1 cellular context compared by ENCODE assay signal in the genomic region with DNA sequence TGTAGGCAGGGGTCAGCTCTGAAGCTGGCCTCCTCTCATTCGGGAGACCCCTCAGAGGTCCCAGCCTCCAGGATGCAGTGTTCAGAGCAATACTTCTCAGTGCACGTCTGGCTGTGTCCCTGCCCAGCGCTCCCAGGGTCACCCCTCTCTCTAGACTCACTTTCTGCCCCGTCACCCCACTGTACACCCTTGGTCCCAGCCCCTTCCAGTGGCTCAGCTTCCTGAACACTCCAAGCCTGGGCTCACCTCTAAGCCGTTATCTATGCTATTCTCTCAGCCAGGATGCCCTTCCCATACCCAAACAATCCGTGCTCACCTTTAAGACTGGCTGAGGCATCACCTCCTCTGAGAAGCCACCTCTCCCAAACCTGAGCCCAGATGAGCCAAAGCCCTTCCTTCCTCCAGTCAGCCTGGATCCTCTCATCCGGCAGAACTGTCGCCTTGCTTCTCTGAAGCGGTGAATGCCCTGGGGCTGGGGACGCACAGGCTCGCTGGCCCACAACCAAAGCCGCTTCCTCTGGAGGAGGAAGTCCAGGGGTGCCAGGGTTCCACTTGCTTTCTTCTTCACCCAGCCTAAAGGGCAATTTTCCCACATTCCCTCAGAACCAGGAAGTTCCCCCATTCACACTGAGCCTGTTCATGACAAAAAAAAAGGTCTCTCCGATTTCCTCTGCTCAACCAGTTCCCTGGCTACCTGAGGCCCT.
TF ChIP-seq lines count a peak whose summit lies in the region.

No MANE protein-coding gene starts in this region.

TF ChIP-seq in K562, 482 proteins besides CTCF, POLR2A, EP300 and RAD21 (continued from another document and continues in another):
- TF ChIP-seq KLF10 (CRISPR knock-in tag; IDR thresholded peaks at IDR 0.05) = no peak
- no peak for TF ChIP-seq SMARCC2 (IDR thresholded peaks at IDR 0.05; ENCODE audit: low read depth)
- TF ChIP-seq, protein P1, sequence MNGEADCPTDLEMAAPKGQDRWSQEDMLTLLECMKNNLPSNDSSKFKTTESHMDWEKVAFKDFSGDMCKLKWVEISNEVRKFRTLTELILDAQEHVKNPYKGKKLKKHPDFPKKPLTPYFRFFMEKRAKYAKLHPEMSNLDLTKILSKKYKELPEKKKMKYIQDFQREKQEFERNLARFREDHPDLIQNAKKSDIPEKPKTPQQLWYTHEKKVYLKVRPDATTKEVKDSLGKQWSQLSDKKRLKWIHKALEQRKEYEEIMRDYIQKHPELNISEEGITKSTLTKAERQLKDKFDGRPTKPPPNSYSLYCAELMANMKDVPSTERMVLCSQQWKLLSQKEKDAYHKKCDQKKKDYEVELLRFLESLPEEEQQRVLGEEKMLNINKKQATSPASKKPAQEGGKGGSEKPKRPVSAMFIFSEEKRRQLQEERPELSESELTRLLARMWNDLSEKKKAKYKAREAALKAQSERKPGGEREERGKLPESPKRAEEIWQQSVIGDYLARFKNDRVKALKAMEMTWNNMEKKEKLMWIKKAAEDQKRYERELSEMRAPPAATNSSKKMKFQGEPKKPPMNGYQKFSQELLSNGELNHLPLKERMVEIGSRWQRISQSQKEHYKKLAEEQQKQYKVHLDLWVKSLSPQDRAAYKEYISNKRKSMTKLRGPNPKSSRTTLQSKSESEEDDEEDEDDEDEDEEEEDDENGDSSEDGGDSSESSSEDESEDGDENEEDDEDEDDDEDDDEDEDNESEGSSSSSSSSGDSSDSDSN (IDR thresholded peaks at IDR 0.05; ENCODE audit: borderline replicate concordance in 1 of 2, low read depth in 2 of 2, low read length in 2 of 2) = no peak
- TF ChIP-seq TAF1 (IDR thresholded peaks at IDR 0.05; ENCODE audit: control insufficient read depth, extremely low read depth, insufficient read depth, low read length, severe bottlenecking) = no peak
- no peak for TF ChIP-seq HOMEZ (CRISPR knock-in tag; IDR thresholded peaks at IDR 0.05)
- no peak for TF ChIP-seq TRIM25 (IDR thresholded peaks at IDR 0.05; ENCODE audit: borderline replicate concordance)
- no peak for TF ChIP-seq MITF (IDR thresholded peaks at IDR 0.05)
- no peak for TF ChIP-seq DPF2 (IDR thresholded peaks at IDR 0.05)
- TF ChIP-seq ETV5 (CRISPR knock-in tag; IDR thresholded peaks at IDR 0.05; ENCODE audit: low read depth) = no peak; the same call in 1 of the 2 replicates
- no peak for TF ChIP-seq ZNF197 (CRISPR knock-in tag; IDR thresholded peaks at IDR 0.05; ENCODE audit: low read depth)
- no peak for TF ChIP-seq CHD2 (IDR thresholded peaks at IDR 0.05; ENCODE audit: low read depth, low read length)
- no peak for TF ChIP-seq SMAD3 (CRISPR knock-in tag; conservative IDR thresholded peaks at IDR 0.05)
- TF ChIP-seq BCL6 (CRISPR knock-in tag; IDR thresholded peaks at IDR 0.05) = no peak
- TF ChIP-seq MTA3 (IDR thresholded peaks at IDR 0.05; ENCODE audit: borderline replicate concordance) = no peak
- TF ChIP-seq NCOA1 (IDR thresholded peaks at IDR 0.05; ENCODE audit: low read depth) = no peak
- no peak for TF ChIP-seq ZNF217 (CRISPR knock-in tag; IDR thresholded peaks at IDR 0.05)
- TF ChIP-seq ZNF274 (IDR thresholded peaks at IDR 0.05; ENCODE audit: borderline replicate concordance, low read depth, low read length) = no peak
- TF ChIP-seq ZNF512 (tag; IDR thresholded peaks at IDR 0.05) = no peak
- TF ChIP-seq ZNF584 (CRISPR knock-in tag; IDR thresholded peaks at IDR 0.05; ENCODE audit: low read depth) = peak; percentile 61
- no peak for TF ChIP-seq ZNF232 (CRISPR knock-in tag; IDR thresholded peaks at IDR 0.05)
- no peak for TF ChIP-seq SIRT6 (IDR thresholded peaks at IDR 0.05; ENCODE audit: low read depth, low read length)
- no peak for TF ChIP-seq POLR2B (IDR thresholded peaks at IDR 0.05; ENCODE audit: low read depth, partially characterized antibody)
- no peak for TF ChIP-seq CGGBP1 (CRISPR knock-in tag; IDR thresholded peaks at IDR 0.05)
- no peak for TF ChIP-seq NUFIP1 (IDR thresholded peaks at IDR 0.05; ENCODE audit: partially characterized antibody)
- no peak for TF ChIP-seq NR2C1 (IDR thresholded peaks at IDR 0.05)
- peak; percentile 3; the same call in 1 of the 2 replicates for TF ChIP-seq NR2C1 (tag; IDR thresholded peaks at IDR 0.05)
- TF ChIP-seq CBX1 (IDR thresholded peaks at IDR 0.05; ENCODE audit: low read depth) = no peak
- peak; percentile 85 for TF ChIP-seq ZKSCAN8 (CRISPR knock-in tag; IDR thresholded peaks at IDR 0.05)
- TF ChIP-seq HDGF (IDR thresholded peaks at IDR 0.05) = no peak
- TF ChIP-seq, protein P2, sequence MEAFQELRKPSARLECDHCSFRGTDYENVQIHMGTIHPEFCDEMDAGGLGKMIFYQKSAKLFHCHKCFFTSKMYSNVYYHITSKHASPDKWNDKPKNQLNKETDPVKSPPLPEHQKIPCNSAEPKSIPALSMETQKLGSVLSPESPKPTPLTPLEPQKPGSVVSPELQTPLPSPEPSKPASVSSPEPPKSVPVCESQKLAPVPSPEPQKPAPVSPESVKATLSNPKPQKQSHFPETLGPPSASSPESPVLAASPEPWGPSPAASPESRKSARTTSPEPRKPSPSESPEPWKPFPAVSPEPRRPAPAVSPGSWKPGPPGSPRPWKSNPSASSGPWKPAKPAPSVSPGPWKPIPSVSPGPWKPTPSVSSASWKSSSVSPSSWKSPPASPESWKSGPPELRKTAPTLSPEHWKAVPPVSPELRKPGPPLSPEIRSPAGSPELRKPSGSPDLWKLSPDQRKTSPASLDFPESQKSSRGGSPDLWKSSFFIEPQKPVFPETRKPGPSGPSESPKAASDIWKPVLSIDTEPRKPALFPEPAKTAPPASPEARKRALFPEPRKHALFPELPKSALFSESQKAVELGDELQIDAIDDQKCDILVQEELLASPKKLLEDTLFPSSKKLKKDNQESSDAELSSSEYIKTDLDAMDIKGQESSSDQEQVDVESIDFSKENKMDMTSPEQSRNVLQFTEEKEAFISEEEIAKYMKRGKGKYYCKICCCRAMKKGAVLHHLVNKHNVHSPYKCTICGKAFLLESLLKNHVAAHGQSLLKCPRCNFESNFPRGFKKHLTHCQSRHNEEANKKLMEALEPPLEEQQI (IDR thresholded peaks at IDR 0.05) = no peak
- TF ChIP-seq ZNF561 (CRISPR knock-in tag; conservative IDR thresholded peaks at IDR 0.05) = 0 out of 2 replicates have a peak, but pooled peaks have one; percentile 22
- TF ChIP-seq, protein P3, sequence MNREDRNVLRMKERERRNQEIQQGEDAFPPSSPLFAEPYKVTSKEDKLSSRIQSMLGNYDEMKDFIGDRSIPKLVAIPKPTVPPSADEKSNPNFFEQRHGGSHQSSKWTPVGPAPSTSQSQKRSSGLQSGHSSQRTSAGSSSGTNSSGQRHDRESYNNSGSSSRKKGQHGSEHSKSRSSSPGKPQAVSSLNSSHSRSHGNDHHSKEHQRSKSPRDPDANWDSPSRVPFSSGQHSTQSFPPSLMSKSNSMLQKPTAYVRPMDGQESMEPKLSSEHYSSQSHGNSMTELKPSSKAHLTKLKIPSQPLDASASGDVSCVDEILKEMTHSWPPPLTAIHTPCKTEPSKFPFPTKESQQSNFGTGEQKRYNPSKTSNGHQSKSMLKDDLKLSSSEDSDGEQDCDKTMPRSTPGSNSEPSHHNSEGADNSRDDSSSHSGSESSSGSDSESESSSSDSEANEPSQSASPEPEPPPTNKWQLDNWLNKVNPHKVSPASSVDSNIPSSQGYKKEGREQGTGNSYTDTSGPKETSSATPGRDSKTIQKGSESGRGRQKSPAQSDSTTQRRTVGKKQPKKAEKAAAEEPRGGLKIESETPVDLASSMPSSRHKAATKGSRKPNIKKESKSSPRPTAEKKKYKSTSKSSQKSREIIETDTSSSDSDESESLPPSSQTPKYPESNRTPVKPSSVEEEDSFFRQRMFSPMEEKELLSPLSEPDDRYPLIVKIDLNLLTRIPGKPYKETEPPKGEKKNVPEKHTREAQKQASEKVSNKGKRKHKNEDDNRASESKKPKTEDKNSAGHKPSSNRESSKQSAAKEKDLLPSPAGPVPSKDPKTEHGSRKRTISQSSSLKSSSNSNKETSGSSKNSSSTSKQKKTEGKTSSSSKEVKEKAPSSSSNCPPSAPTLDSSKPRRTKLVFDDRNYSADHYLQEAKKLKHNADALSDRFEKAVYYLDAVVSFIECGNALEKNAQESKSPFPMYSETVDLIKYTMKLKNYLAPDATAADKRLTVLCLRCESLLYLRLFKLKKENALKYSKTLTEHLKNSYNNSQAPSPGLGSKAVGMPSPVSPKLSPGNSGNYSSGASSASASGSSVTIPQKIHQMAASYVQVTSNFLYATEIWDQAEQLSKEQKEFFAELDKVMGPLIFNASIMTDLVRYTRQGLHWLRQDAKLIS (CRISPR knock-in tag; IDR thresholded peaks at IDR 0.05) = no peak
- TF ChIP-seq SAFB (IDR thresholded peaks at IDR 0.05; ENCODE audit: borderline replicate concordance, low read depth, low read length) = no peak
- TF ChIP-seq MAFK (IDR thresholded peaks at IDR 0.05; ENCODE audit: low read length) = no peak
- TF ChIP-seq SMARCA4 (IDR thresholded peaks at IDR 0.05) = no peak
- TF ChIP-seq ZNF589 (CRISPR knock-in tag; IDR thresholded peaks at IDR 0.05; ENCODE audit: low read depth) = peak; percentile 30; the same call in 1 of the 2 replicates
- no peak for TF ChIP-seq HCFC1 (IDR thresholded peaks at IDR 0.05; ENCODE audit: low read depth, low read length)
- no peak for TF ChIP-seq USF1 (CRISPR knock-in tag; IDR thresholded peaks at IDR 0.05)
- no peak for TF ChIP-seq ZNF277 (CRISPR knock-in tag; IDR thresholded peaks at IDR 0.05; ENCODE audit: borderline replicate concordance)
- no peak for TF ChIP-seq ZNF316 (IDR thresholded peaks at IDR 0.05)
- no peak for TF ChIP-seq GABPB2 (CRISPR knock-in tag; conservative IDR thresholded peaks at IDR 0.05)
- TF ChIP-seq MXI1 (IDR thresholded peaks at IDR 0.05; ENCODE audit: low read depth, low read length) = no peak
